ENCODE assay signal across 21 cellular contexts in the genomic region with DNA sequence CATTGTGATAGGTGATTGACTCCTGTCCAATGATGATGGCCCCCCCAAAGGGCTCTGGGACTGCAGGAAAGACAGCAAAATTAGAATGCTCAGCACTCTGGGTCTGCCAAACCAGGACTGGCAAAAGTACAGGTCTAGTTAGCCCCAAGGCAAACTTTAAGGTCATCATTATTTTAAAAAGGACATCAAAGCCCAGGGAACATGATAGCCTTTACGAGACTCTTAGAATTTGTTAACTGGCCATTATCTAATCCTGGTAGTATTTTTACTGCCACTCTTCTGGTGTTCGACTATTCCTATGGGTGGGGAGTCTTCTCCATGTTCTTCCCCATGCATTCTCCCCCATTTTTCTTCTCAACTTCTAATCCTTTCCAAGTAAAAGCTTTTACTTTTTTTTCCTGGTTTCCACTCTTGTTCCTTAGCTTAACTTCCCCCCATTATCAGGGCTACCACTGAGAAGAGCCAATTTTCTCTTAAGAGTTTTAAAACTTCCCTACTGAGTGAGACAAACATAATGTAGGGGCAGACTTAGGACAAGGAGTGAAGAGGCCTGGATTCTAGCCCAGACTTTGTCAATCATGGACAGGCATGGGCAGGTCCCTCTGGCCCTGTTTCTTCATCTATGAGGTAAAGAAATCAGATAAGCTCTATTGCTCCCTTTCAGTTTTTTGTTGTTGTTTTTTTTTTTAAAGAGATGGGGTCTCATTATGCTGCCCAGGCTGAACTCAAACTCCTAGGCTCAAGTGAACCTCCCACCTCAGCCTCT. TPM values are rescaled to one million over a fixed set of nuclear protein-coding genes. Genes with fewer than 3 reads are reported as not detected.
DNase-seq lines count a peak whose midpoint lies in the region; ATAC-seq, FAIRE-seq and TF ChIP-seq lines count a peak whose summit lies in the region.
"Had no signal": no experiment of that assay in that cellular context is flagged by ENCODE, and none has a peak within 500 bp of the region (broad histone marks: within the 10 kb centered on the region; RNA-seq: fewer than 3 reads in every experiment).

No MANE protein-coding gene starts in this region.

- H3K14ac ChIP-seq in H9 (ENCODE audit: insufficient read depth, low read length), result no peak overlapping the region

- DNase-seq in MCF 10A (ENCODE audit: unreplicated experiment), result peak; percentile 81
- no peak for DNase-seq in breast epithelium (ENCODE audit: low spot score in 2 of 2)
- DNase-seq in bronchial epithelial cell (ENCODE audit: low read depth), result peak; percentile 88
- DNase-seq in left ventricle myocardium inferior, result no peak
- no peak for DNase-seq in type B pancreatic cell (ENCODE audit: extremely low spot score, unreplicated experiment)
- DNase-seq in H9, result no peak
- DNase-seq in epidermal melanocyte (ENCODE audit: insufficient read length, low spot score), result no peak
- DNase-seq: activated naive CD8-positive, alpha-beta T cell treated with anti-CD3 and anti-CD28 coated beads for 36 hours; KG1; NCI-H146; NCI-H510A treated with DMSO at 0.1 percent for 48 hours; nephron progenitor cell; Peyer's patch; right lobe of liver; stimulated activated CD4-positive, alpha-beta T cell treated with anti-CD3 and anti-CD28 coated beads, Interleukin-2, amount 100 ng/mL, for 48 hours; tibial artery had no signal

- H3K9ac ChIP-seq in H9 (ENCODE audit: extremely low read depth, insufficient read length, low read length), result no peak overlapping the region

- no CpG with 5 or more reads among the region's 2 CpGs for WGBS in H9 (ENCODE audit: extremely low coverage, insufficient read length, low lambda C conversion rate)

- H3K9me3 Mint-ChIP-seq in MCF 10A (ENCODE audit: unreplicated experiment), result no peaks in the 10 kb centered on the region
- no peaks in the 10 kb centered on the region for H3K9me3 Mint-ChIP-seq in type B pancreatic cell
- H3K9me3 Mint-ChIP-seq in H9, result no peaks in the 10 kb centered on the region
- H3K9me3 Mint-ChIP-seq: activated naive CD8-positive, alpha-beta T cell treated with anti-CD3 and anti-CD28 coated beads for 36 hours; nephron progenitor cell had no signal

- TF ChIP-seq CTCF in MCF 10A (IDR thresholded peaks at IDR 0.05; ENCODE audit: unreplicated experiment) (no peak), breast epithelium (IDR thresholded peaks at IDR 0.05) (no peak), bronchial epithelial cell (IDR thresholded peaks at IDR 0.05; ENCODE audit: insufficient read depth, low read length, severe bottlenecking) (no peak), left ventricle myocardium inferior (IDR thresholded peaks at IDR 0.05; ENCODE audit: borderline replicate concordance) (no peak), type B pancreatic cell (conservative IDR thresholded peaks at IDR 0.05) (no peak), H9 (conservative IDR thresholded peaks at IDR 0.05) (no peak)

- no peak overlapping the region for H3K18ac ChIP-seq in H9 (ENCODE audit: insufficient read length, low read depth, low read length)

- peaks cover 10% of the 10 kb centered on the region; the same call in 1 of the 2 replicates for H3K79me2 ChIP-seq in H9 (ENCODE audit: insufficient read depth, low read length)

- no peak overlapping the region for H2BK12ac ChIP-seq in H9 (ENCODE audit: insufficient read length, low read depth, low read length)

- no peaks in the 10 kb centered on the region for H3K79me1 ChIP-seq in H9 (ENCODE audit: insufficient read depth, low read depth, low read length, poor library complexity, severe bottlenecking)

- POLR2A ChIA-PET in MCF 10A (lab: Yijun Ruan, JAX), result interaction anchor here (0.6 to 7.5 kb wide), 14 partner anchors 8 to 76 kb away, joined by 3 to 89 read pairs (median 5); a partner anchor contains a TSS

- TF ChIP-seq POLR2A in breast epithelium (IDR thresholded peaks at IDR 0.05), result no peak

- H3K4me1 ChIP-seq in breast epithelium (peaks cover under 1 to 3% of the 10 kb centered on the region in 2 donors), left ventricle myocardium inferior (peaks cover 64% of the 10 kb centered on the region), H9 (ENCODE audit: insufficient read depth, low read length) (no peaks in the 10 kb centered on the region)
- H3K4me1 ChIP-seq: right lobe of liver had no signal

- FAIRE-seq in bronchial epithelial cell (lab: Jason Lieb, UNC), result no peak
- FAIRE-seq: G401.6 had no signal

- no peak overlapping the region for H2AK5ac ChIP-seq in H9 (ENCODE audit: insufficient read length, low read length)

- BruUV-seq in MCF 10A (replicated peaks; lab: Mats Ljungman, UMichigan), result no TSS peak

- H4K20me1 ChIP-seq in H9 (ENCODE audit: control insufficient read depth, insufficient read depth, insufficient read length), result no peaks in the 10 kb centered on the region

- H3K27me3 Mint-ChIP-seq in MCF 10A (ENCODE audit: insufficient read depth, unreplicated experiment) (no peaks in the 10 kb centered on the region), type B pancreatic cell (no peaks in the 10 kb centered on the region), H9 (ENCODE audit: low read depth) (no peaks in the 10 kb centered on the region)
- H3K27me3 Mint-ChIP-seq: activated naive CD8-positive, alpha-beta T cell treated with anti-CD3 and anti-CD28 coated beads for 36 hours had no signal

- intact Hi-C loops in MCF 10A (cut with micrococcal nuclease), result no loop called here
- intact Hi-C loops in breast epithelium (cut with DNase I; ENCODE audit: low total_unique reads), result no loop called here
- intact Hi-C loops in left ventricle myocardium inferior (cut with micrococcal nuclease), result no loop called here

- H3K56ac ChIP-seq in H9 (ENCODE audit: insufficient read length, low read depth, low read length), result no peak overlapping the region

- H4K91ac ChIP-seq in H9 (ENCODE audit: insufficient read length, low read depth, low read length), result no peak overlapping the region

- H3K4ac ChIP-seq in H9 (ENCODE audit: low read depth, low read length), result no peak overlapping the region

- H3K9me3 ChIP-seq in breast epithelium (no peaks in the 10 kb centered on the region), left ventricle myocardium inferior (replicated peaks) (no peaks in the 10 kb centered on the region), H9 (ENCODE audit: control insufficient read depth, low read depth, low read length) (no peaks in the 10 kb centered on the region)
- H3K9me3 ChIP-seq: esophagus muscularis mucosa, Peyer's patch, right lobe of liver, tibial artery had no signal

- H3K36me3 Mint-ChIP-seq in MCF 10A (ENCODE audit: insufficient read depth, unreplicated experiment) (peaks cover 40% of the 10 kb centered on the region), type B pancreatic cell (peaks cover 41% of the 10 kb centered on the region), H9 (ENCODE audit: insufficient read depth in 1 of 3, low read depth in 3 of 3) (peaks cover 50 to 89% (median 87%) of the 10 kb centered on the region in 3 experiments; a peak in 6 of 7 replicates)

- no peak overlapping the region for H4K5ac ChIP-seq in H9 (ENCODE audit: insufficient read length, low read depth, low read length)

- no peaks in the 10 kb centered on the region for H3K23me2 ChIP-seq in H9 (ENCODE audit: insufficient read length, low read depth, low read length, poor library complexity, severe bottlenecking)

- no peak overlapping the region for H2BK120ac ChIP-seq in H9 (ENCODE audit: low read depth, low read length, poor library complexity, severe bottlenecking)

- no peak overlapping the region for H2AFZ ChIP-seq in H9 (ENCODE audit: low read length)

- H3T11ph ChIP-seq in H9 (ENCODE audit: low read length), result no peak overlapping the region

- no peak overlapping the region for H2BK5ac ChIP-seq in H9 (ENCODE audit: insufficient read length, low read length)

- H4K8ac ChIP-seq in H9 (replicated peaks; ENCODE audit: insufficient read length, low read depth, low read length), result no peak overlapping the region

- H3K27me3 ChIP-seq in breast epithelium (no peaks in the 10 kb centered on the region), bronchial epithelial cell (ENCODE audit: control insufficient read depth, insufficient read depth, low read length) (no peaks in the 10 kb centered on the region), left ventricle myocardium inferior (ENCODE audit: low read depth) (no peaks in the 10 kb centered on the region), H9 (ENCODE audit: insufficient read depth, low read length) (no peaks in the 10 kb centered on the region; the same call in 1 of the 2 replicates)
- H3K27me3 ChIP-seq: esophagus muscularis mucosa, Peyer's patch, right lobe of liver, tibial artery had no signal

- no peak overlapping the region for H2BK20ac ChIP-seq in H9 (ENCODE audit: low read depth, low read length, poor library complexity, severe bottlenecking)

- H3K27ac Mint-ChIP-seq in MCF 10A (ENCODE audit: low read depth, unreplicated experiment), result peak overlapping the region; percentile 90
- peak overlapping the region; percentile 72 for H3K27ac Mint-ChIP-seq in type B pancreatic cell
- no peak overlapping the region for H3K27ac Mint-ChIP-seq in H9
- H3K27ac Mint-ChIP-seq: activated naive CD8-positive, alpha-beta T cell treated with anti-CD3 and anti-CD28 coated beads for 36 hours had no signal

- H3K36me3 ChIP-seq in breast epithelium, result peaks cover 21% of the 10 kb centered on the region
- peaks cover 32% of the 10 kb centered on the region for H3K36me3 ChIP-seq in bronchial epithelial cell (ENCODE audit: control insufficient read depth, insufficient read depth, low read length)
- H3K36me3 ChIP-seq in left ventricle myocardium inferior, result peaks cover 90% of the 10 kb centered on the region

- no peak overlapping the region for H3K23ac ChIP-seq in H9 (ENCODE audit: insufficient read length, low read depth, low read length)

- ATAC-seq in GM19397 (IDR thresholded peaks at IDR 0.05; ENCODE audit: unreplicated experiment), result no peak

- H3K4me3 Mint-ChIP-seq in MCF 10A (ENCODE audit: unreplicated experiment) (peak overlapping the region; percentile 63), type B pancreatic cell (peak overlapping the region; percentile 21), H9 (no peak overlapping the region)
- H3K4me3 Mint-ChIP-seq: activated naive CD8-positive, alpha-beta T cell treated with anti-CD3 and anti-CD28 coated beads for 36 hours; nephron progenitor cell had no signal

- CTCF ChIA-PET in MCF 10A (lab: Yijun Ruan, JAX), result interaction anchor here (0.6 to 3.2 kb wide), 12 partner anchors 8 to 1615 kb away, joined by 3 to 21 read pairs (median 4); a partner anchor contains a TSS

- H3K27ac ChIP-seq in breast epithelium (no peak overlapping the region), left ventricle myocardium inferior (replicated peaks) (peak overlapping the region; percentile 55), H9 (ENCODE audit: insufficient read length, low read depth, low read length) (no peak overlapping the region)
- H3K27ac ChIP-seq: esophagus muscularis mucosa, HL-60, Peyer's patch, right lobe of liver, tibial artery had no signal

- H2BK15ac ChIP-seq in H9 (ENCODE audit: low read depth, low read length), result no peak overlapping the region

- H3K4me3 ChIP-seq in breast epithelium, result no peak overlapping the region
- no peak overlapping the region for H3K4me3 ChIP-seq in bronchial epithelial cell (ENCODE audit: low read depth, low read length)
- no peak overlapping the region for H3K4me3 ChIP-seq in left ventricle myocardium inferior
- H3K4me3 ChIP-seq: esophagus muscularis mucosa, lung, Peyer's patch, right lobe of liver, tibial artery had no signal

- H3K4me2 ChIP-seq in H9 (ENCODE audit: insufficient read depth, insufficient read length, low read length), result no peak overlapping the region

- H3K4me1 Mint-ChIP-seq in MCF 10A (ENCODE audit: insufficient read depth, unreplicated experiment) (peaks cover 40% of the 10 kb centered on the region), type B pancreatic cell (ENCODE audit: unreplicated experiment) (peaks cover 9% of the 10 kb centered on the region), H9 (peaks cover under 1 to 1% of the 10 kb centered on the region in 2 experiments; a peak in 1 of 4 replicates)

RNA-seq across cellular contexts. Expression of a gene that starts 7.1 kb away (rescaled TPM):
- total RNA-seq in MCF 10A (2022) (172 and 188 TPM in 2 replicates), breast epithelium (100 to 1,000 TPM; 131 to 150 (median 145) TPM), bronchial epithelial cell (154 and 228 TPM in 2 replicates), left ventricle myocardium inferior (128 TPM), type B pancreatic cell (ENCODE audit: low replicate concordance) (234 and 279 TPM in 2 replicates), H9 (2021) (294 and 297 TPM in 2 replicates)

RNA-seq across cellular contexts. Expression of a gene that starts 7.2 kb away (rescaled TPM):
- 79.7 and 93.7 TPM in 2 replicates for total RNA-seq in MCF 10A (2022)
- 10 to 100 TPM; 15.2 to 34.4 (median 26.9) TPM for total RNA-seq in breast epithelium
- total RNA-seq in bronchial epithelial cell, result 22.3 and 22.9 TPM in 2 replicates
- 17.8 TPM for total RNA-seq in left ventricle myocardium inferior
- 66.9 and 72.6 TPM in 2 replicates for total RNA-seq in type B pancreatic cell (ENCODE audit: low replicate concordance)
- total RNA-seq in H9 (2021), result 59.0 and 65.0 TPM in 2 replicates

RNA-seq across cellular contexts. Expression of a gene that starts 30.7 kb away (rescaled TPM):
- total RNA-seq in MCF 10A (2022) (0.54 and 1.1 TPM in 2 replicates), breast epithelium (1 to 10 TPM in 2 of 3 donors, under 1 TPM in 1; 0.88 to 3.2 (median 2.6) TPM), bronchial epithelial cell (0.26 TPM in 2 replicates), left ventricle myocardium inferior (0.77 TPM), type B pancreatic cell (ENCODE audit: low replicate concordance) (5.4 and 20.0 TPM in 2 replicates), H9 (2021) (18.7 and 20.6 TPM in 2 replicates)

RNA-seq across cellular contexts. Expression of a gene that starts 35.9 kb away (rescaled TPM):
- total RNA-seq in MCF 10A (2022) (28.4 and 28.8 TPM in 2 replicates), breast epithelium (10 to 100 TPM; 36.7 to 46.9 (median 44.3) TPM), bronchial epithelial cell (30.8 and 36.1 TPM in 2 replicates), left ventricle myocardium inferior (10.5 TPM), type B pancreatic cell (ENCODE audit: low replicate concordance) (34.9 and 35.0 TPM in 2 replicates), H9 (2021) (21.7 and 23.1 TPM in 2 replicates)

RNA-seq across cellular contexts. Expression of a gene that starts 36.3 kb away (rescaled TPM):
- total RNA-seq in MCF 10A (2022) (39.9 and 46.5 TPM in 2 replicates), breast epithelium (10 to 100 TPM; 24.6 to 38.5 (median 32.8) TPM), bronchial epithelial cell (10.0 and 12.7 TPM in 2 replicates), left ventricle myocardium inferior (20.9 TPM), type B pancreatic cell (ENCODE audit: low replicate concordance) (35.3 and 54.5 TPM in 2 replicates), H9 (2021) (35.4 and 43.6 TPM in 2 replicates)

Comparison
In these comparisons a context has a peak if more than half of its experiments do, and no peak if none do; other contexts are left out.
1. DNase-seq: peak in MCF 10A (single experiment) and bronchial epithelial cell (single experiment); none in breast epithelium (0 of 2), left ventricle myocardium inferior (single experiment), type B pancreatic cell (single experiment), H9 (single experiment) and epidermal melanocyte (single experiment).
2. H3K27ac Mint-ChIP-seq: peak in MCF 10A (single experiment) and type B pancreatic cell (single experiment); none in H9 (0 of 3).
3. H3K4me3 Mint-ChIP-seq: peak in MCF 10A (single experiment) and type B pancreatic cell (single experiment); none in H9 (0 of 2).